Comparison of ENCODE assay signal across 8 cellular contexts in genomic region chr10:22334414-22335203, GRCh38. TPM values are rescaled to one million over a fixed set of nuclear protein-coding genes. Genes with fewer than 3 reads are reported as not detected.
DNase-seq lines count a peak whose midpoint lies in the region; ATAC-seq and TF ChIP-seq lines count a peak whose summit lies in the region.

No MANE protein-coding gene starts in this region.

- peaks cover 20% of the 10 kb centered on the region for H3K4me1 ChIP-seq in skeletal muscle satellite cell (ENCODE audit: control insufficient read depth, insufficient read depth, low read length)

- no peaks in the 10 kb centered on the region for H3K9me3 ChIP-seq in skeletal muscle satellite cell (replicated peaks; ENCODE audit: low read length)

- ATAC-seq in HG03469 (IDR thresholded peaks at IDR 0.05; ENCODE audit: unreplicated experiment) (no peak), HG03342 (IDR thresholded peaks at IDR 0.05; ENCODE audit: unreplicated experiment) (no peak), GM19467 (IDR thresholded peaks at IDR 0.05; ENCODE audit: unreplicated experiment) (no peak)

- H3K4me3 ChIP-seq in astrocyte of the spinal cord (ENCODE audit: low read depth, low read length): peak overlapping the region; percentile 38
- H3K4me3 ChIP-seq in skeletal muscle satellite cell (ENCODE audit: low read length): peak overlapping the region; percentile 70

- TF ChIP-seq CTCF in GM20000 (IDR thresholded peaks at IDR 0.05; ENCODE audit: extremely low read depth, missing control alignments) (no peak), astrocyte of the spinal cord (IDR thresholded peaks at IDR 0.05; ENCODE audit: low read depth, low read length) (no peak)

- in situ Hi-C loops in astrocyte of the spinal cord (cut with HindIII; ENCODE audit: low sequenced_read_pairs): no loop called here

- peaks cover 5% of the 10 kb centered on the region for H3K36me3 ChIP-seq in skeletal muscle satellite cell (ENCODE audit: insufficient read depth, low read length)

- peak overlapping the region; percentile 74 for H3K9ac ChIP-seq in skeletal muscle satellite cell (ENCODE audit: low read depth, low read length)

- H3K4me2 ChIP-seq in skeletal muscle satellite cell (ENCODE audit: low read length): peak overlapping the region; percentile 89

- H3K27me3 ChIP-seq in skeletal muscle satellite cell (ENCODE audit: control insufficient read depth, insufficient read depth, low read length): peaks cover 51% of the 10 kb centered on the region

- DNase-seq in GM20000 (ENCODE audit: low spot score) (peak; percentile 34), astrocyte of the spinal cord (ENCODE audit: low read depth, low spot score) (no peak), iPS-NIHi11 (ENCODE audit: low spot score) (peak; percentile 87), Kasumi-1 (lab: John Stamatoyannopoulos, UW) (no peak)

RNA-seq across cellular contexts. Expression of gene SPAG6, which starts 10.7 kb away (rescaled TPM):
- under 0.01 TPM in 1 of 2 replicates, not detected in the other for total RNA-seq in skeletal muscle satellite cell (2012; rRNA removed)

RNA-seq across cellular contexts. Expression of gene BMI1, which starts 13.7 kb away (rescaled TPM):
- 58.3 and 69.0 TPM in 2 replicates for total RNA-seq in skeletal muscle satellite cell (2012; rRNA removed)

RNA-seq across cellular contexts. Expression of gene COMMD3, which starts 18.4 kb away (rescaled TPM):
- 48.7 and 49.9 TPM in 2 replicates for total RNA-seq in skeletal muscle satellite cell (2012; rRNA removed)

Comparison
In these comparisons a context has a peak if more than half of its experiments do, and no peak if none do; other contexts are left out.
1. DNase-seq: peak in GM20000 (single experiment) and iPS-NIHi11 (single experiment); none in astrocyte of the spinal cord (single experiment) and Kasumi-1 (0 of 2).